26 cellular contexts compared by ENCODE assay signal in the genomic region with DNA sequence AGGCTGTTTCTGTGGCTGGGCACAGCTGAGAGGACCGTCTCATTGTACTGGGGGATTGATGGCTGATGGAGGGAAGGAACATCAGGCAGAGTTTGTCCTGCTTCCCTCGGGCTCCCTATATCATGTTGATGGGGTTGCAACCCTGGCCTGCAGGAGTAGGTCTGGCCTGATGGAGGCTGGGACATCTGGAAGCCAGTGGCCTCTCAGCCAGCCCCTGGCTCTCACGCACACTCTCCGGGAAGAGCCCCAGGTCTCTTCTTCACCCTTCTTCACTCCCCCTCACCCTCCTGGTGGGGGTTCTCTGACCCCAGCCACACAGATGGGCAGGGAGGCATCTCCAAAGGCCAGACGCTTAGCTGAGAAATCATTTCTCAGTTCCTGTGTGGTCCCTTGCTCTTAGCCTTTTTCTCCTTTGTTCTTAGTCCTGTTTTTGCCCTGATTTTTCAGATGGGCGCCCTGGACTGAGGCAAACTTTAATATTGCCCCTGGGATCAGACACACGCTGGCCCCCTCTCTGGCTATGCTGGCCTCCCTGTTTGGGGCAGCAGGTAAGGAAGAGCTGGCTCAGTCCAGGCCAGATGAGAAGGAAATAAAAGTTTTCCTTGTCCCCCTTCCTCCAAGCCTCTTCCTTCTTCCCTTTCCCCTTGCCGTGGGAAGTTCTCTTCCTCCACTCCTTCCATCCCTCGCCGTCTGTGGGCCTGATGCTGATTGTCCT. TPM values are rescaled to one million over a fixed set of nuclear protein-coding genes. Genes with fewer than 3 reads are reported as not detected.
DNase-seq lines count a peak whose midpoint lies in the region; ATAC-seq and TF ChIP-seq lines count a peak whose summit lies in the region.
"Had no signal": no experiment of that assay in that cellular context is flagged by ENCODE, and none has a peak within 500 bp of the region (broad histone marks: within the 10 kb centered on the region; RNA-seq: fewer than 3 reads in every experiment).

No MANE protein-coding gene starts in this region.

- TF ChIP-seq CTCF in H9 (conservative IDR thresholded peaks at IDR 0.05) (no peak), RWPE2 (IDR thresholded peaks at IDR 0.05; ENCODE audit: poor library complexity, severe bottlenecking) (no peak), hepatocyte (IDR thresholded peaks at IDR 0.05; ENCODE audit: poor library complexity) (no peak), osteocyte (IDR thresholded peaks at IDR 0.05) (no peak)

- H4K5ac ChIP-seq in H9 (ENCODE audit: insufficient read length, low read depth, low read length): no peak overlapping the region

- peak; percentile 12; the same call in 1 of the 3 replicates for ATAC-seq in RWPE2 (ENCODE audit: low read depth)
- ATAC-seq in HG02981 (IDR thresholded peaks at IDR 0.05; ENCODE audit: unreplicated experiment): no peak
- ATAC-seq: activated CD4-positive, alpha-beta T cell treated with anti-CD3 and anti-CD28 coated beads for 36 hours; activated CD8-positive, alpha-beta T cell treated with anti-CD3 and anti-CD28 coated beads, Interleukin-2, amount 10 ng/mL, durations not matched to agents 7 days and 5 days; activated T-cell treated with anti-CD3 and anti-CD28 coated beads, Interleukin-2, amount 50 U/mL, for 4 hours; Right ventricle myocardium inferior; stimulated activated naive CD8-positive, alpha-beta T cell treated with anti-CD3 and anti-CD28 coated beads, Interleukin-15, amount 100 ng/mL, for 72 hours had no signal

- H3K27ac Mint-ChIP-seq in H9: no peak overlapping the region
- no peak overlapping the region for H3K27ac Mint-ChIP-seq in osteocyte (ENCODE audit: unreplicated experiment)
- H3K27ac Mint-ChIP-seq: activated CD4-positive, alpha-beta T cell treated with anti-CD3 and anti-CD28 coated beads for 36 hours; activated CD8-positive, alpha-beta T cell treated with anti-CD3 and anti-CD28 coated beads, Interleukin-2, amount 10 ng/mL, durations not matched to agents 7 days and 5 days; memory B cell had no signal

- H3K27me3 Mint-ChIP-seq in H9 (ENCODE audit: low read depth) (peaks cover 22% of the 10 kb centered on the region), osteocyte (ENCODE audit: unreplicated experiment) (peaks cover 56% of the 10 kb centered on the region)

- DNase-seq in H9: peak; percentile 19
- DNase-seq in RWPE2 (ENCODE audit: low spot score): no peak
- peak; percentile 1 for DNase-seq in hepatocyte (ENCODE audit: low spot score)
- DNase-seq in osteocyte (ENCODE audit: extremely low spot score, unreplicated experiment): peak; percentile 65
- DNase-seq in activated T-cell treated with anti-CD3 and anti-CD28 coated beads for 4 hours: no peak
- no peak for DNase-seq in activated CD4-positive, CD25-positive, alpha-beta regulatory T cell treated with anti-CD3 and anti-CD28 coated beads, Interleukin-2, amount 50 U/mL, for 72 hours
- DNase-seq: ACHN; activated CD4-positive, alpha-beta T cell treated with anti-CD3 and anti-CD28 coated beads for 36 hours; activated naive CD4-positive, alpha-beta T cell; activated T-cell treated with anti-CD3 and anti-CD28 coated beads, Interleukin-2, amount 50 U/mL, for 4 hours; DMS79; GDM1; NCI-H146; NCI-H446 treated with DMSO at 0.1 percent for 48 hours; NCI-H82; nucleus accumbens; small intestine; stimulated activated naive CD8-positive, alpha-beta T cell treated with anti-CD3 and anti-CD28 coated beads, Interleukin-15, amount 100 ng/mL, for 72 hours; tibial artery had no signal

- H3K4me1 Mint-ChIP-seq in H9: peaks cover 25 to 37% of the 10 kb centered on the region in 2 experiments
- H3K4me1 Mint-ChIP-seq in osteocyte (ENCODE audit: unreplicated experiment): peaks cover 8% of the 10 kb centered on the region
- H3K4me1 Mint-ChIP-seq: activated CD4-positive, alpha-beta T cell treated with anti-CD3 and anti-CD28 coated beads for 36 hours; memory B cell; stimulated activated naive CD8-positive, alpha-beta T cell treated with anti-CD3 and anti-CD28 coated beads, Interleukin-15, amount 100 ng/mL, for 72 hours had no signal

- H3K79me2 ChIP-seq in H9 (ENCODE audit: insufficient read depth, low read length) (no peaks in the 10 kb centered on the region), hepatocyte (no peaks in the 10 kb centered on the region)

- H3K14ac ChIP-seq in H9 (ENCODE audit: insufficient read depth, low read length): no peak overlapping the region

- no peaks in the 10 kb centered on the region for H3K9me3 Mint-ChIP-seq in H9
- H3K9me3 Mint-ChIP-seq in osteocyte (ENCODE audit: unreplicated experiment): no peaks in the 10 kb centered on the region
- H3K9me3 Mint-ChIP-seq: activated T-cell treated with anti-CD3 and anti-CD28 coated beads, Interleukin-2, amount 50 U/mL, for 4 hours; memory B cell; stimulated activated naive CD8-positive, alpha-beta T cell treated with anti-CD3 and anti-CD28 coated beads, Interleukin-15, amount 100 ng/mL, for 72 hours had no signal

- no peak overlapping the region for H3T11ph ChIP-seq in H9 (ENCODE audit: low read length)

- no peak overlapping the region for H2BK20ac ChIP-seq in H9 (ENCODE audit: low read depth, low read length, poor library complexity, severe bottlenecking)

- no peaks in the 10 kb centered on the region; a peak in 1 of 7 replicates for H3K36me3 Mint-ChIP-seq in H9 (ENCODE audit: insufficient read depth in 1 of 3, low read depth in 3 of 3)
- no peaks in the 10 kb centered on the region for H3K36me3 Mint-ChIP-seq in osteocyte (ENCODE audit: unreplicated experiment)
- H3K36me3 Mint-ChIP-seq: memory B cell had no signal

- H2BK120ac ChIP-seq in H9 (ENCODE audit: low read depth, low read length, poor library complexity, severe bottlenecking): no peak overlapping the region

- H4K20me1 ChIP-seq in H9 (ENCODE audit: control insufficient read depth, insufficient read depth, insufficient read length): no peaks in the 10 kb centered on the region
- H4K20me1 ChIP-seq in hepatocyte (ENCODE audit: insufficient read depth, poor library complexity, severe bottlenecking): no peaks in the 10 kb centered on the region
- H4K20me1 ChIP-seq: BLaER1 treated with 17β-estradiol and CSF1 and Interleukin-3, amounts not matched to agents 10 nM and 100 nM had no signal

- H3K27ac ChIP-seq in H9 (ENCODE audit: insufficient read length, low read depth, low read length): no peak overlapping the region
- peak overlapping the region; percentile 30 for H3K27ac ChIP-seq in RWPE2 (ENCODE audit: poor library complexity, severe bottlenecking)
- H3K27ac ChIP-seq in hepatocyte: no peak overlapping the region
- H3K27ac ChIP-seq: BLaER1 treated with 17β-estradiol and CSF1 and Interleukin-3, amounts not matched to agents 10 nM and 100 nM; tibial artery had no signal

- H3K4me3 ChIP-seq in RWPE2 (ENCODE audit: severe bottlenecking) (no peak overlapping the region), hepatocyte (no peak overlapping the region)
- H3K4me3 ChIP-seq: BLaER1 treated with 17β-estradiol and CSF1 and Interleukin-3, amounts not matched to agents 10 nM and 100 nM; tibial artery had no signal

- H2BK12ac ChIP-seq in H9 (ENCODE audit: insufficient read length, low read depth, low read length): no peak overlapping the region

- H3K18ac ChIP-seq in H9 (ENCODE audit: insufficient read length, low read depth, low read length): no peak overlapping the region

- WGBS in H9 (ENCODE audit: extremely low coverage, insufficient read length, low lambda C conversion rate): no CpG with 5 or more reads among the region's 10 CpGs
- 87% methylated on average over 10 of the region's 10 CpGs for WGBS in hepatocyte (ENCODE audit: low lambda C conversion rate, missing lambda C conversion rate)

- no peak overlapping the region for H2BK5ac ChIP-seq in H9 (ENCODE audit: insufficient read length, low read length)

- no peak overlapping the region for H3K4me2 ChIP-seq in H9 (ENCODE audit: insufficient read depth, insufficient read length, low read length)
- no peak overlapping the region for H3K4me2 ChIP-seq in hepatocyte
- H3K4me2 ChIP-seq: BLaER1 treated with 17β-estradiol and CSF1 and Interleukin-3, amounts not matched to agents 10 nM and 100 nM had no signal

- no peaks in the 10 kb centered on the region for H3K79me1 ChIP-seq in H9 (ENCODE audit: insufficient read depth, low read depth, low read length, poor library complexity, severe bottlenecking)

- no peak overlapping the region for H3K4ac ChIP-seq in H9 (ENCODE audit: low read depth, low read length)

- H3K36me3 ChIP-seq in RWPE2 (ENCODE audit: low read depth): no peaks in the 10 kb centered on the region
- H3K36me3 ChIP-seq in hepatocyte (replicated peaks; ENCODE audit: insufficient read depth, low read depth): no peaks in the 10 kb centered on the region
- H3K36me3 ChIP-seq: BLaER1 treated with 17β-estradiol and CSF1 and Interleukin-3, amounts not matched to agents 10 nM and 100 nM; tibial artery had no signal

- no peaks in the 10 kb centered on the region for H3K27me3 ChIP-seq in H9 (ENCODE audit: insufficient read depth, low read length)
- H3K27me3 ChIP-seq in RWPE2 (ENCODE audit: insufficient read depth, poor library complexity, severe bottlenecking): no peaks in the 10 kb centered on the region
- H3K27me3 ChIP-seq in hepatocyte: peaks cover 7% of the 10 kb centered on the region
- H3K27me3 ChIP-seq: BLaER1 treated with 17β-estradiol and CSF1 and Interleukin-3, amounts not matched to agents 10 nM and 100 nM; tibial artery had no signal

- no peak overlapping the region for H3K9ac ChIP-seq in H9 (ENCODE audit: extremely low read depth, insufficient read length, low read length)
- H3K9ac ChIP-seq: BLaER1 treated with 17β-estradiol and CSF1 and Interleukin-3, amounts not matched to agents 10 nM and 100 nM had no signal

- no peak overlapping the region for H2AK5ac ChIP-seq in H9 (ENCODE audit: insufficient read length, low read length)

- H3K23ac ChIP-seq in H9 (ENCODE audit: insufficient read length, low read depth, low read length): no peak overlapping the region

- H3K56ac ChIP-seq in H9 (ENCODE audit: insufficient read length, low read depth, low read length): no peak overlapping the region

- H3K9me3 ChIP-seq in H9 (ENCODE audit: control insufficient read depth, low read depth, low read length) (no peaks in the 10 kb centered on the region), RWPE2 (ENCODE audit: severe bottlenecking) (no peaks in the 10 kb centered on the region), hepatocyte (ENCODE audit: low read depth) (no peaks in the 10 kb centered on the region)
- H3K9me3 ChIP-seq: BLaER1 treated with 17β-estradiol and CSF1 and Interleukin-3, amounts not matched to agents 10 nM and 100 nM; tibial artery had no signal

- H4K8ac ChIP-seq in H9 (replicated peaks; ENCODE audit: insufficient read length, low read depth, low read length): no peak overlapping the region

- H3K4me1 ChIP-seq in H9 (ENCODE audit: insufficient read depth, low read length): peaks cover 3% of the 10 kb centered on the region
- peaks cover 18% of the 10 kb centered on the region for H3K4me1 ChIP-seq in RWPE2 (ENCODE audit: insufficient read depth, poor library complexity, severe bottlenecking)
- peaks cover 10% of the 10 kb centered on the region for H3K4me1 ChIP-seq in hepatocyte (ENCODE audit: insufficient read depth)

- no peak overlapping the region for H3K4me3 Mint-ChIP-seq in H9
- H3K4me3 Mint-ChIP-seq in osteocyte (ENCODE audit: unreplicated experiment): no peak overlapping the region
- H3K4me3 Mint-ChIP-seq: activated CD4-positive, alpha-beta T cell treated with anti-CD3 and anti-CD28 coated beads for 36 hours; activated CD8-positive, alpha-beta T cell treated with anti-CD3 and anti-CD28 coated beads, Interleukin-2, amount 10 ng/mL, durations not matched to agents 7 days and 5 days; activated T-cell treated with anti-CD3 and anti-CD28 coated beads, Interleukin-2, amount 50 U/mL, for 4 hours; memory B cell; stimulated activated naive CD8-positive, alpha-beta T cell treated with anti-CD3 and anti-CD28 coated beads, Interleukin-15, amount 100 ng/mL, for 72 hours had no signal

- H3K23me2 ChIP-seq in H9 (ENCODE audit: insufficient read length, low read depth, low read length, poor library complexity, severe bottlenecking): no peaks in the 10 kb centered on the region

- H3K9me2 ChIP-seq in hepatocyte (replicated peaks; ENCODE audit: insufficient read depth): no peaks in the 10 kb centered on the region

- H2AFZ ChIP-seq in H9 (ENCODE audit: low read length) (no peak overlapping the region), hepatocyte (no peak overlapping the region)

- H2BK15ac ChIP-seq in H9 (ENCODE audit: low read depth, low read length): no peak overlapping the region

- H4K91ac ChIP-seq in H9 (ENCODE audit: insufficient read length, low read depth, low read length): no peak overlapping the region

RNA-seq across cellular contexts. Expression of a gene that starts 13.9 kb away (rescaled TPM):
- 10.9 TPM in 2 replicates for total RNA-seq in H9 (2021)
- total RNA-seq in hepatocyte: 10.5 and 12.1 TPM in 2 replicates
- polyA plus RNA-seq in hepatocyte: 4.7 and 6.2 TPM in 2 replicates
- not detected in 2 replicates for total RNA-seq in osteocyte
- total RNA-seq: activated CD4-positive, alpha-beta T cell treated with anti-CD3 and anti-CD28 coated beads for 36 hours; activated CD8-positive, alpha-beta T cell treated with anti-CD3 and anti-CD28 coated beads, Interleukin-2, amount 10 ng/mL, durations not matched to agents 7 days and 5 days; fibroblast of villous mesenchyme; T-helper 2 cell treated with Interferon-gamma antibody and Interleukin-4, amounts not matched to agents 100 ng/mL and 5 ng/mL, for 36 hours had no signal

Comparison
In these comparisons a context has a peak if more than half of its experiments do, and no peak if none do; other contexts are left out.
1. DNase-seq: peak in H9 (single experiment), hepatocyte (single experiment) and osteocyte (single experiment); none in RWPE2 (single experiment), activated T-cell treated with anti-CD3 and anti-CD28 coated beads for 4 hours (single experiment) and activated CD4-positive, CD25-positive, alpha-beta regulatory T cell treated with anti-CD3 and anti-CD28 coated beads, Interleukin-2, amount 50 U/mL, for 72 hours (single experiment).